In the genomic region with DNA sequence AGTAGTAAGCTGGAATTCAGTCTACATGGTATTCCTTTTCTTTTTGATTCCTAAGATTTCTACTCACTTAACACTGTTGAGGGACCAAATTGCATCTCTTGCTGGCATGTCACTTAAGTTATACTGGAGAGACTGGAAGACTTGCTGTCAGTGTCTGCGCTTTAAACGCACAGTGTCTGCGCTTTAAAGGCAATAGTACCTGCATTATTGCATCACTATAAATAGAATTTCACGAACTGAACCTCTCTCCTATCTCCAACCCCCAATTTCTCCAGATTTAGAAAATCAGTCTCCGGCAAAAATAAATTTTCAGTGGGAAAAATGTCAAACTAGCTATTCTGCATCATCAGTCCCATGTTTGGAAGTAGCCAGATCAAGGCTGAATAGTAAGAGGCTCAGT, we compare ENCODE assay signal across 16 cellular contexts. TPM values are rescaled to one million over a fixed set of nuclear protein-coding genes. Genes with fewer than 3 reads are reported as not detected.
DNase-seq lines count a peak whose midpoint lies in the region; ATAC-seq, FAIRE-seq and TF ChIP-seq lines count a peak whose summit lies in the region.
"Had no signal": no experiment of that assay in that cellular context is flagged by ENCODE, and none has a peak within 500 bp of the region (broad histone marks: within the 10 kb centered on the region; RNA-seq: fewer than 3 reads in every experiment).

No MANE protein-coding gene starts in this region.

- dilution Hi-C loops in keratinocyte (cut with MboI; ENCODE audit: extremely low pct_ligation_motif_present, low sequenced_read_pairs): no loop called here

- H3K79me2 ChIP-seq in DOHH2 (ENCODE audit: control insufficient read depth, low read length): peaks cover 87% of the 10 kb centered on the region
- H3K79me2 ChIP-seq in OCI-LY7 (ENCODE audit: insufficient read depth, low read depth, low read length): peaks cover 97% of the 10 kb centered on the region
- peaks cover 61% of the 10 kb centered on the region for H3K79me2 ChIP-seq in keratinocyte (ENCODE audit: control insufficient read depth, insufficient read depth, low read length)

- peak; percentile 20 for FAIRE-seq in keratinocyte (lab: Jason Lieb, UNC)
- FAIRE-seq: A549, K562 had no signal

- no peak for ATAC-seq in naive thymus-derived CD4-positive, alpha-beta T cell
- no peak for ATAC-seq in esophagus mucosa
- ATAC-seq: A549; CD8-positive, alpha-beta T cell; K562 had no signal

- no peak overlapping the region for H3K4me3 Mint-ChIP-seq in naive thymus-derived CD4-positive, alpha-beta T cell
- H3K4me3 Mint-ChIP-seq: CD8-positive, alpha-beta T cell had no signal

- H3K4me1 Mint-ChIP-seq in naive thymus-derived CD4-positive, alpha-beta T cell: peaks cover 0 to 22% (median 4%) of the 10 kb centered on the region in 7 donors

- peaks cover 50% of the 10 kb centered on the region for H3K36me3 ChIP-seq in DOHH2 (ENCODE audit: control insufficient read depth, low read length)
- peaks cover 27% of the 10 kb centered on the region for H3K36me3 ChIP-seq in OCI-LY7 (ENCODE audit: insufficient read depth, low read length)
- no peaks in the 10 kb centered on the region for H3K36me3 ChIP-seq in keratinocyte (ENCODE audit: control insufficient read depth in 2 of 2, extremely low read depth in 1 of 2, insufficient read depth in 2 of 2, low read length in 2 of 2)
- no peaks in the 10 kb centered on the region for H3K36me3 ChIP-seq in thyroid gland
- no peaks in the 10 kb centered on the region for H3K36me3 ChIP-seq in naive thymus-derived CD4-positive, alpha-beta T cell (ENCODE audit: control insufficient read depth in 2 of 3, insufficient read depth in 3 of 3, low read length in 3 of 3)

- H3K27me3 ChIP-seq in DOHH2 (ENCODE audit: control insufficient read depth, low read length) (no peaks in the 10 kb centered on the region), keratinocyte (ENCODE audit: control insufficient read depth, extremely low read depth, insufficient read depth, low read length) (no peaks in the 10 kb centered on the region), thyroid gland (no peaks in the 10 kb centered on the region)
- H3K27me3 ChIP-seq in naive thymus-derived CD4-positive, alpha-beta T cell (ENCODE audit: control insufficient read depth in 2 of 2, insufficient read depth in 2 of 2, low read length in 2 of 2): no peaks in the 10 kb centered on the region

- peaks cover 99% of the 10 kb centered on the region for H3K4me1 ChIP-seq in DOHH2 (ENCODE audit: control insufficient read depth, low read length)
- H3K4me1 ChIP-seq in OCI-LY7 (ENCODE audit: insufficient read depth, low read length, poor library complexity, severe bottlenecking): peaks cover 100% of the 10 kb centered on the region
- H3K4me1 ChIP-seq in keratinocyte (ENCODE audit: control insufficient read depth, extremely low read depth, insufficient read depth, low read length): peaks cover 9% of the 10 kb centered on the region
- peaks cover 36 to 45% of the 10 kb centered on the region in 2 donors for H3K4me1 ChIP-seq in thyroid gland
- H3K4me1 ChIP-seq in naive thymus-derived CD4-positive, alpha-beta T cell (ENCODE audit: control insufficient read depth in 2 of 2, insufficient read depth in 2 of 2, low read length in 2 of 2): no peaks in the 10 kb centered on the region

- peaks cover 48% of the 10 kb centered on the region for H3F3A ChIP-seq in DOHH2 (ENCODE audit: control insufficient read depth, insufficient read depth)

- no peaks in the 10 kb centered on the region for H3K9me1 ChIP-seq in keratinocyte (ENCODE audit: control insufficient read depth, extremely low read depth, insufficient read depth, low read length)

- intact Hi-C loops in OCI-LY7 (cut with micrococcal nuclease; ENCODE audit: unreplicated experiment): loop anchor here (1.0 to 10.0 kb wide), 4 partner anchors 21 to 562 kb away; a partner anchor contains a TSS
- intact Hi-C loops in thyroid gland (cut with DNase I): no loop called here
- intact Hi-C loops in naive thymus-derived CD4-positive, alpha-beta T cell (cut with micrococcal nuclease): no loop called here

- no peak overlapping the region for H3K9ac ChIP-seq in keratinocyte (ENCODE audit: control insufficient read depth, extremely low read depth, insufficient read depth, low read length)

- peaks cover 0 to 9% (median 6%) of the 10 kb centered on the region in 5 donors for H3K27me3 Mint-ChIP-seq in naive thymus-derived CD4-positive, alpha-beta T cell

- CTCF ChIA-PET in OCI-LY7 (lab: Charles Lee; ENCODE audit: unreplicated experiment): interaction anchor here (1.0 kb wide), 1 partner anchor 18 kb away, joined by 4 read pairs; no protein-coding TSS in a partner anchor
- CTCF ChIA-PET in naive thymus-derived CD4-positive, alpha-beta T cell (lab: Charles Lee): no interaction called here

- H3K27ac Mint-ChIP-seq in naive thymus-derived CD4-positive, alpha-beta T cell: no peak overlapping the region
- H3K27ac Mint-ChIP-seq: CD8-positive, alpha-beta T cell had no signal

- H3K27ac ChIP-seq in DOHH2 (ENCODE audit: low read depth, low read length) (peak overlapping the region; percentile 98), OCI-LY7 (ENCODE audit: low read depth, low read length, poor library complexity, severe bottlenecking) (peak overlapping the region; percentile 99), keratinocyte (ENCODE audit: control insufficient read depth, insufficient read depth, low read length) (no peak overlapping the region), thyroid gland (peak overlapping the region; percentile 7 to 31 (median 25))
- H3K27ac ChIP-seq in naive thymus-derived CD4-positive, alpha-beta T cell (ENCODE audit: low read depth, low read length): no peak overlapping the region
- H3K27ac ChIP-seq: A549, SK-N-MC had no signal

- no peak for DNase-seq in OCI-LY7 (ENCODE audit: low spot score)
- no peak for DNase-seq in keratinocyte (ENCODE audit: low read depth, low spot score)
- no peak for DNase-seq in thyroid gland
- DNase-seq in activated CD8-positive, alpha-beta memory T cell treated with anti-CD3 and anti-CD28 coated beads for 24 hours: no peak
- DNase-seq in naive thymus-derived CD4-positive, alpha-beta T cell: no peak
- DNase-seq: CD8-positive, alpha-beta T cell; HCEC 1CT; NCI-H1105 treated with DMSO at 0.1 percent for 48 hours; NCI-H1694; NCI-H748 treated with DMSO at 0.1 percent for 48 hours; SHP77 had no signal

- H3K9me2 ChIP-seq in DOHH2 (replicated peaks; ENCODE audit: control insufficient read depth, low read length): no peaks in the 10 kb centered on the region
- no peaks in the 10 kb centered on the region for H3K9me2 ChIP-seq in OCI-LY7 (ENCODE audit: insufficient read depth, low read length)

- TF ChIP-seq CTCF in DOHH2 (IDR thresholded peaks at IDR 0.05; ENCODE audit: low read depth, low read length, poor library complexity, severe bottlenecking): no peak
- TF ChIP-seq CTCF in OCI-LY7 (conservative IDR thresholded peaks at IDR 0.05; ENCODE audit: low read length): no peak
- no peak for TF ChIP-seq CTCF in keratinocyte (optimal IDR thresholded peaks at IDR 0.05 in 1 of 3, IDR thresholded peaks at IDR 0.05 in 1 of 3, conservative IDR thresholded peaks at IDR 0.05 in 1 of 3; ENCODE audit: extremely low read depth in 1 of 3, insufficient read depth in 2 of 3, low read length in 3 of 3)
- no peak for TF ChIP-seq CTCF in thyroid gland (IDR thresholded peaks at IDR 0.05)

- H3K4me2 ChIP-seq in DOHH2 (ENCODE audit: low read length) (peak overlapping the region; percentile 81), OCI-LY7 (ENCODE audit: low read length) (peak overlapping the region; percentile 86), keratinocyte (ENCODE audit: control insufficient read depth, extremely low read depth, insufficient read depth, low read depth, low read length) (no peak overlapping the region)
- H3K4me2 ChIP-seq: A549 had no signal

- no peaks in the 10 kb centered on the region for H4K20me1 ChIP-seq in DOHH2 (ENCODE audit: control insufficient read depth, insufficient read depth, low read depth, low read length)
- H4K20me1 ChIP-seq in OCI-LY7 (ENCODE audit: insufficient read depth, low read length): no peaks in the 10 kb centered on the region
- no peaks in the 10 kb centered on the region for H4K20me1 ChIP-seq in keratinocyte (ENCODE audit: control insufficient read depth, extremely low read depth, insufficient read depth, low read length)

- no peaks in the 10 kb centered on the region for H3K9me3 ChIP-seq in DOHH2 (ENCODE audit: control insufficient read depth, insufficient read depth, low read length)
- H3K9me3 ChIP-seq in OCI-LY7 (ENCODE audit: low read length): no peaks in the 10 kb centered on the region
- H3K9me3 ChIP-seq in keratinocyte (ENCODE audit: control insufficient read depth, low read depth, low read length): no peaks in the 10 kb centered on the region
- H3K9me3 ChIP-seq in thyroid gland: no peaks in the 10 kb centered on the region
- H3K9me3 ChIP-seq in naive thymus-derived CD4-positive, alpha-beta T cell (ENCODE audit: control insufficient read depth in 2 of 3, low read length in 3 of 3): no peaks in the 10 kb centered on the region
- H3K9me3 ChIP-seq: A549 had no signal

- POLR2A ChIA-PET in OCI-LY7 (lab: Charles Lee): interaction anchor here (1.0 to 7.1 kb wide), 8 partner anchors 9 to 116 kb away, joined by 3 to 67 read pairs (median 11); a partner anchor contains a TSS
- POLR2A ChIA-PET in naive thymus-derived CD4-positive, alpha-beta T cell (lab: Charles Lee): no interaction called here

- no peaks in the 10 kb centered on the region for H3K36me3 Mint-ChIP-seq in naive thymus-derived CD4-positive, alpha-beta T cell
- H3K36me3 Mint-ChIP-seq: CD8-positive, alpha-beta T cell had no signal

- 90 to 92% methylated on average over 5 of the region's 5 CpGs for WGBS in thyroid gland, 2 donors

- BruUV-seq in OCI-LY7 (replicated peaks; lab: Mats Ljungman, UMichigan): no TSS peak

- no peaks in the 10 kb centered on the region for H3K9me3 Mint-ChIP-seq in naive thymus-derived CD4-positive, alpha-beta T cell
- H3K9me3 Mint-ChIP-seq: CD8-positive, alpha-beta T cell had no signal

- no peak for TF ChIP-seq POLR2A in thyroid gland (IDR thresholded peaks at IDR 0.05)

- H3K4me3 ChIP-seq in DOHH2 (ENCODE audit: low read length): peak overlapping the region; percentile 66
- peak overlapping the region; percentile 51 for H3K4me3 ChIP-seq in OCI-LY7 (ENCODE audit: low read depth, low read length, poor library complexity, severe bottlenecking)
- no peak overlapping the region for H3K4me3 ChIP-seq in keratinocyte (ENCODE audit: control insufficient read depth in 2 of 3, extremely low read depth in 1 of 3, insufficient read depth in 2 of 3, low read depth in 1 of 3, low read length in 3 of 3)
- H3K4me3 ChIP-seq in thyroid gland (replicated peaks in 1 of 3): no peak overlapping the region
- no peak overlapping the region for H3K4me3 ChIP-seq in naive thymus-derived CD4-positive, alpha-beta T cell (ENCODE audit: low read length)
- H3K4me3 ChIP-seq: A549, K562, SK-N-MC had no signal

- H2AFZ ChIP-seq in OCI-LY7 (ENCODE audit: low read length) (peak overlapping the region; percentile 1; the same call in 1 of the 2 replicates), keratinocyte (ENCODE audit: control insufficient read depth, low read length) (no peak overlapping the region)

RNA-seq across cellular contexts. Expression of a gene that starts 21.2 kb away (rescaled TPM):
- total RNA-seq in OCI-LY7 (2014; rRNA removed; shearing (Covaris generic)): 56.4 and 60.9 TPM in 2 replicates
- 39.9 and 57.4 TPM in 2 replicates for total RNA-seq in OCI-LY7 (2022)
- 31.9 to 39.2 TPM (median 33.5 TPM) in 3 replicates for polyA plus RNA-seq in keratinocyte
- polyA plus RNA-seq in keratinocyte (2011; ENCODE audit: low read depth): 11.6 TPM
- polyA plus RNA-seq in keratinocyte (2011; cell fraction: cytosol; rRNA removed): 22.5 and 30.9 TPM in 2 replicates
- polyA plus RNA-seq in keratinocyte (2011; cell fraction: nucleus; rRNA removed): 37.3 and 42.7 TPM in 2 replicates
- 12.5 and 18.1 TPM in 2 replicates for polyA plus RNA-seq in keratinocyte (2012; ENCODE audit: low replicate concordance)
- polyA minus RNA-seq in keratinocyte: 29.3 to 39.9 TPM (median 34.1 TPM) in 3 replicates
- polyA minus RNA-seq in keratinocyte (2011; cell fraction: cytosol; rRNA and poly(A)+ RNA removed): 17.1 TPM
- 27.4 and 40.8 TPM in 2 replicates for polyA minus RNA-seq in keratinocyte (2011; cell fraction: nucleus; rRNA and poly(A)+ RNA removed)
- 100 to 1,000 TPM in 1 of 4 donors, 10 to 100 TPM in 3; 48.1 to 102 (median 67.4) TPM for total RNA-seq in thyroid gland
- total RNA-seq in naive thymus-derived CD4-positive, alpha-beta T cell: 10 to 100 TPM in 1 of 5 experiments, 1 to 10 TPM in 2, under 1 TPM in 2; 0.29 to 13.5 (median 1.2) TPM
- 1 to 10 TPM in 1 of 2 donors, under 1 TPM in 1; 0.73 to 1.1 TPM for polyA plus RNA-seq in naive thymus-derived CD4-positive, alpha-beta T cell
- total RNA-seq in esophagus mucosa: 34.0 TPM
- total RNA-seq: CD8-positive, alpha-beta T cell had no signal

Comparison
In these comparisons a context has a peak if more than half of its experiments do, and no peak if none do; other contexts are left out.
1. H3K27ac ChIP-seq: peak in DOHH2 (single experiment), OCI-LY7 (single experiment) and thyroid gland (3 of 3); none in keratinocyte (single experiment) and naive thymus-derived CD4-positive, alpha-beta T cell (single experiment).
2. H3K4me3 ChIP-seq: peak in DOHH2 (single experiment) and OCI-LY7 (single experiment); none in keratinocyte (0 of 3), thyroid gland (0 of 3) and naive thymus-derived CD4-positive, alpha-beta T cell (single experiment).